ENCODE assay signal across 8 cellular contexts in the genomic region with DNA sequence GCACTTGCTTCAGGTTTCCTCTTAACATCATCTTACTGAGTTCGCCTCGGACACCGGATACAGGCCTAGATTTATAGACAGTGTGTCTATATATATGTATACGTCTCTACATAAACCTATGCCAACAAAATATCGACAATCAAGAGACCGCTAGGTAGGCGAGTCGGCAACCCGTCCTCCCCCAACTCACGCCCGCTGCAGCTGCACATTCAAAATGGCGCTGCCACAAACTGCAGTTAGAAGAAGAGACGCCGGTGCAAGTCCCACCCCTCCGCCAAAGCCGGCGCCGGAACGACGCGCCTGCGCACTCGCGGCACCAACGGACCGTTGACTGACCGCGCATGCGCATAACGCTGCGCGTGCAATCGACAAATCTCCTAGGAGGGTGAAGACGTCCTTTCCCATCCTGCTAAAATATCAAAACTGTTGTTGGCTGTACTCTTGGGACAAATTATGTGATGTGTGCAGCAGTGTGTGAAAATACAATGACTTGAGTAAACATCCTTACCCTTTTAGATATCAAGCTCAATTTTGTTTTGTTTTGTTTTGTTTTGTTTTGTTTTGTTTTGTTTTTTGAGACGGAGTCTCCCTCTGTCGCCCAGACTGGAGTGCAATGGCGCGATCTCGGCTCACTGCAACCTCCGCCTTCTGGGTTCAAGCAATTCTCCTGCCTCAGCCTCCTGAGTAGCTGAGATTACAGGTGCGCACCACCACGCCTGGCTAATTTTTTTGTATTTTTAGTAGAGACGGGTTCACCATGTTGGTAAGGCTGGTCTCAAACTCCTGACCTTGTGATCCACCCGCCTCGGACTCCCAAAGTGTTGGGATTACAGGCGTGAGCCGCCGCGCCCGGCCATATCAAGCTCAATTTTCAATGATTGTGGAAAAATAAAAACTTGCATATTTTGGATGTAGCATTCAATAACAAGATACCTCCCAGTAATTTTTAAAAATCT.
A peak's percentile ranks its signal among the peaks of the same experiment; 100 is the strongest.
DNase-seq lines count a peak whose midpoint lies in the region; ATAC-seq lines count a peak whose summit lies in the region.
"Not testable (repeated sequence)": the region's sequence is repeated elsewhere in the genome, so short reads cannot be mapped to it uniquely, and the experiment has no call there.

A gene with protein sequence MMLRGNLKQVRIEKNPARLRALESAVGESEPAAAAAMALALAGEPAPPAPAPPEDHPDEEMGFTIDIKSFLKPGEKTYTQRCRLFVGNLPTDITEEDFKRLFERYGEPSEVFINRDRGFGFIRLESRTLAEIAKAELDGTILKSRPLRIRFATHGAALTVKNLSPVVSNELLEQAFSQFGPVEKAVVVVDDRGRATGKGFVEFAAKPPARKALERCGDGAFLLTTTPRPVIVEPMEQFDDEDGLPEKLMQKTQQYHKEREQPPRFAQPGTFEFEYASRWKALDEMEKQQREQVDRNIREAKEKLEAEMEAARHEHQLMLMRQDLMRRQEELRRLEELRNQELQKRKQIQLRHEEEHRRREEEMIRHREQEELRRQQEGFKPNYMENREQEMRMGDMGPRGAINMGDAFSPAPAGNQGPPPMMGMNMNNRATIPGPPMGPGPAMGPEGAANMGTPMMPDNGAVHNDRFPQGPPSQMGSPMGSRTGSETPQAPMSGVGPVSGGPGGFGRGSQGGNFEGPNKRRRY (minus strand): TSS at position 219 of the 956 bp plus-strand sequence. CDS start 188 bp downstream, at position 31.

- not testable (repeated sequence) for H3K4me1 Mint-ChIP-seq in activated naive CD4-positive, alpha-beta T cell treated with anti-CD3 and anti-CD28 coated beads, Interleukin-2, amount 50 U/mL, for 24 hours

- H3K27ac Mint-ChIP-seq in activated naive CD4-positive, alpha-beta T cell treated with anti-CD3 and anti-CD28 coated beads, Interleukin-2, amount 50 U/mL, for 24 hours, result peak within 1 kb of the TSS; percentile 99

- ATAC-seq in HG02571 (IDR thresholded peaks at IDR 0.05; ENCODE audit: unreplicated experiment) (peak; percentile 84), SK-N-SH treated with all-trans-retinoic acid at 6 μM for 48 hours (peak; percentile 93)

- H3K27me3 Mint-ChIP-seq in activated naive CD4-positive, alpha-beta T cell treated with anti-CD3 and anti-CD28 coated beads, Interleukin-2, amount 50 U/mL, for 24 hours, result not testable (repeated sequence)

- DNase-seq in GM04503 (ENCODE audit: low read depth) (peak; percentile 72), NCI-H1092 (lab: John Stamatoyannopoulos, UW) (peak; percentile 96), germinal center (ENCODE audit: low spot score) (peak; percentile 96), non-pigmented ciliary epithelial cell (ENCODE audit: low read depth) (peak; percentile 65), superior temporal gyrus (ENCODE audit: extremely low spot score) (peak; percentile 97)

- H3K9me3 Mint-ChIP-seq in activated naive CD4-positive, alpha-beta T cell treated with anti-CD3 and anti-CD28 coated beads, Interleukin-2, amount 50 U/mL, for 24 hours, result not testable (repeated sequence)

- peak within 1 kb of the TSS; percentile 94 for H3K4me3 Mint-ChIP-seq in activated naive CD4-positive, alpha-beta T cell treated with anti-CD3 and anti-CD28 coated beads, Interleukin-2, amount 50 U/mL, for 24 hours

- H3K36me3 Mint-ChIP-seq in activated naive CD4-positive, alpha-beta T cell treated with anti-CD3 and anti-CD28 coated beads, Interleukin-2, amount 50 U/mL, for 24 hours, result not testable (repeated sequence)

Comparison
In these comparisons a context has a peak if more than half of its experiments do, and no peak if none do; other contexts are left out.
1. Peak in every context shown above with its lines: DNase-seq and ATAC-seq.